In the genomic region with DNA sequence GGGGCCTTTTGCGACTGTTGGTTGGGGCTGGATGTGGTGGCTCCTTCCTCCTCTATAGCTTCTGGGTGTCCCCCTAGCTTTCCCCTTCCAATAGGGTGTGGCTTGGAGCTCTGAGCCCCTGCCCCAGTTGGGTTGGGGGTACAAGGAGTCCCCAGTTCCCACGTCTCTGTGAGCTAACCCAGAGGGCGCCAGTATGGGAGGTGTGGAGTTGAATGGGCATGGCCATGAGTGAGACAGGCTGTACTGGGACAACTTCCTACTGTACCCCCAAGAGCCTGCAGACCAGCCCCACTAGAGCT, we compare ENCODE assay signal across 1 cellular context.
TF ChIP-seq lines count a peak whose summit lies in the region.

No MANE protein-coding gene starts in this region.

TF ChIP-seq in HepG2, 621 proteins besides CTCF, POLR2A, EP300 and RAD21 (continues in another document):
- TF ChIP-seq ZNF263 (CRISPR knock-in tag; IDR thresholded peaks at IDR 0.05) (no peak), ISX (CRISPR knock-in tag; conservative IDR thresholded peaks at IDR 0.05) (no peak), PAX8 (CRISPR knock-in tag; IDR thresholded peaks at IDR 0.05; ENCODE audit: borderline replicate concordance) (0 out of 2 replicates have a peak, but pooled peaks have one; percentile 23), RBM22 (optimal IDR thresholded peaks at IDR 0.05; ENCODE audit: low read length) (peak; percentile 84), ZNF3 (CRISPR knock-in tag; IDR thresholded peaks at IDR 0.05) (no peak), ZNF180 (CRISPR knock-in tag; IDR thresholded peaks at IDR 0.05; ENCODE audit: borderline replicate concordance, low read depth) (no peak), RCOR2 (CRISPR knock-in tag; IDR thresholded peaks at IDR 0.05) (no peak), ZNF850 (CRISPR knock-in tag; conservative IDR thresholded peaks at IDR 0.05) (no peak), SIX1 (CRISPR knock-in tag; IDR thresholded peaks at IDR 0.05; ENCODE audit: borderline replicate concordance) (0 out of 2 replicates have a peak, but pooled peaks have one; percentile 0), ZNF607 (CRISPR knock-in tag; IDR thresholded peaks at IDR 0.05; ENCODE audit: borderline replicate concordance) (no peak), ONECUT2 (CRISPR knock-in tag; IDR thresholded peaks at IDR 0.05) (no peak), MEIS2 (CRISPR knock-in tag; IDR thresholded peaks at IDR 0.05) (no peak; the same call in 1 of the 2 replicates), ELF4 (CRISPR knock-in tag; IDR thresholded peaks at IDR 0.05; ENCODE audit: borderline replicate concordance) (0 out of 2 replicates have a peak, but pooled peaks have one; percentile 39), MZF1 (CRISPR knock-in tag; IDR thresholded peaks at IDR 0.05; ENCODE audit: borderline replicate concordance) (no peak), FOXK2 (IDR thresholded peaks at IDR 0.05) (no peak), ELF1 (CRISPR knock-in tag; IDR thresholded peaks at IDR 0.05) (no peak), SOX5 (CRISPR knock-in tag; IDR thresholded peaks at IDR 0.05; ENCODE audit: borderline replicate concordance) (no peak), ZNF556 (CRISPR knock-in tag; IDR thresholded peaks at IDR 0.05; ENCODE audit: borderline replicate concordance) (no peak), ZNF205 (CRISPR knock-in tag; IDR thresholded peaks at IDR 0.05) (no peak), DMAP1 (CRISPR knock-in tag; IDR thresholded peaks at IDR 0.05) (no peak), ZNF432 (CRISPR knock-in tag; IDR thresholded peaks at IDR 0.05; ENCODE audit: borderline replicate concordance) (0 out of 2 replicates have a peak, but pooled peaks have one; percentile 5), HOXA3 (CRISPR knock-in tag; IDR thresholded peaks at IDR 0.05) (no peak), MED13 (CRISPR knock-in tag; IDR thresholded peaks at IDR 0.05) (no peak), HDAC6 (IDR thresholded peaks at IDR 0.05; ENCODE audit: low read depth, low read length) (no peak), HOXA5 (CRISPR knock-in tag; IDR thresholded peaks at IDR 0.05) (0 out of 2 replicates have a peak, but pooled peaks have one; percentile 34), HNF4A (CRISPR knock-in tag; IDR thresholded peaks at IDR 0.05) (no peak), ZNF747 (CRISPR knock-in tag; IDR thresholded peaks at IDR 0.05; ENCODE audit: borderline replicate concordance) (peak; percentile 80; the same call in 1 of the 2 replicates), SKI (IDR thresholded peaks at IDR 0.05; ENCODE audit: partially characterized antibody) (no peak), ZSCAN30 (CRISPR knock-in tag; IDR thresholded peaks at IDR 0.05) (no peak), ZNF761 (CRISPR knock-in tag; conservative IDR thresholded peaks at IDR 0.05) (0 out of 2 replicates have a peak, but pooled peaks have one; percentile 3), ZNF678 (CRISPR knock-in tag; IDR thresholded peaks at IDR 0.05) (peak; percentile 6; the same call in 1 of the 2 replicates)
- TF ChIP-seq, protein P1, sequence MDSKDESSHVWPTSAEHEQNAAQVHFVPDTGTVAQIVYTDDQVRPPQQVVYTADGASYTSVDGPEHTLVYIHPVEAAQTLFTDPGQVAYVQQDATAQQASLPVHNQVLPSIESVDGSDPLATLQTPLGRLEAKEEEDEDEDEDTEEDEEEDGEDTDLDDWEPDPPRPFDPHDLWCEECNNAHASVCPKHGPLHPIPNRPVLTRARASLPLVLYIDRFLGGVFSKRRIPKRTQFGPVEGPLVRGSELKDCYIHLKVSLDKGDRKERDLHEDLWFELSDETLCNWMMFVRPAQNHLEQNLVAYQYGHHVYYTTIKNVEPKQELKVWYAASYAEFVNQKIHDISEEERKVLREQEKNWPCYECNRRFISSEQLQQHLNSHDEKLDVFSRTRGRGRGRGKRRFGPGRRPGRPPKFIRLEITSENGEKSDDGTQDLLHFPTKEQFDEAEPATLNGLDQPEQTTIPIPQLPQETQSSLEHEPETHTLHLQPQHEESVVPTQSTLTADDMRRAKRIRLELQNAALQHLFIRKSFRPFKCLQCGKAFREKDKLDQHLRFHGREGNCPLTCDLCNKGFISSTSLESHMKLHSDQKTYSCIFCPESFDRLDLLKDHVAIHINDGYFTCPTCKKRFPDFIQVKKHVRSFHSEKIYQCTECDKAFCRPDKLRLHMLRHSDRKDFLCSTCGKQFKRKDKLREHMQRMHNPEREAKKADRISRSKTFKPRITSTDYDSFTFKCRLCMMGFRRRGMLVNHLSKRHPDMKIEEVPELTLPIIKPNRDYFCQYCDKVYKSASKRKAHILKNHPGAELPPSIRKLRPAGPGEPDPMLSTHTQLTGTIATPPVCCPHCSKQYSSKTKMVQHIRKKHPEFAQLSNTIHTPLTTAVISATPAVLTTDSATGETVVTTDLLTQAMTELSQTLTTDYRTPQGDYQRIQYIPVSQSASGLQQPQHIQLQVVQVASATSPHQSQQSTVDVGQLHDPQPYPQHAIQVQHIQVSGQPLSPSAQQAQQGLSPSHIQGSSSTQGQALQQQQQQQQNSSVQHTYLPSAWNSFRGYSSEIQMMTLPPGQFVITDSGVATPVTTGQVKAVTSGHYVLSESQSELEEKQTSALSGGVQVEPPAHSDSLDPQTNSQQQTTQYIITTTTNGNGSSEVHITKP (CRISPR knock-in tag; IDR thresholded peaks at IDR 0.05; ENCODE audit: low read depth) = no peak
- TF ChIP-seq, protein P2, sequence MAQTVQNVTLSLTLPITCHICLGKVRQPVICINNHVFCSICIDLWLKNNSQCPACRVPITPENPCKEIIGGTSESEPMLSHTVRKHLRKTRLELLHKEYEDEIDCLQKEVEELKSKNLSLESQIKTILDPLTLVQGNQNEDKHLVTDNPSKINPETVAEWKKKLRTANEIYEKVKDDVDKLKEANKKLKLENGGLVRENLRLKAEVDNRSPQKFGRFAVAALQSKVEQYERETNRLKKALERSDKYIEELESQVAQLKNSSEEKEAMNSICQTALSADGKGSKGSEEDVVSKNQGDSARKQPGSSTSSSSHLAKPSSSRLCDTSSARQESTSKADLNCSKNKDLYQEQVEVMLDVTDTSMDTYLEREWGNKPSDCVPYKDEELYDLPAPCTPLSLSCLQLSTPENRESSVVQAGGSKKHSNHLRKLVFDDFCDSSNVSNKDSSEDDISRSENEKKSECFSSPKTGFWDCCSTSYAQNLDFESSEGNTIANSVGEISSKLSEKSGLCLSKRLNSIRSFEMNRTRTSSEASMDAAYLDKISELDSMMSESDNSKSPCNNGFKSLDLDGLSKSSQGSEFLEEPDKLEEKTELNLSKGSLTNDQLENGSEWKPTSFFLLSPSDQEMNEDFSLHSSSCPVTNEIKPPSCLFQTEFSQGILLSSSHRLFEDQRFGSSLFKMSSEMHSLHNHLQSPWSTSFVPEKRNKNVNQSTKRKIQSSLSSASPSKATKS (CRISPR knock-in tag; IDR thresholded peaks at IDR 0.05) = no peak
- TF ChIP-seq, protein P3, sequence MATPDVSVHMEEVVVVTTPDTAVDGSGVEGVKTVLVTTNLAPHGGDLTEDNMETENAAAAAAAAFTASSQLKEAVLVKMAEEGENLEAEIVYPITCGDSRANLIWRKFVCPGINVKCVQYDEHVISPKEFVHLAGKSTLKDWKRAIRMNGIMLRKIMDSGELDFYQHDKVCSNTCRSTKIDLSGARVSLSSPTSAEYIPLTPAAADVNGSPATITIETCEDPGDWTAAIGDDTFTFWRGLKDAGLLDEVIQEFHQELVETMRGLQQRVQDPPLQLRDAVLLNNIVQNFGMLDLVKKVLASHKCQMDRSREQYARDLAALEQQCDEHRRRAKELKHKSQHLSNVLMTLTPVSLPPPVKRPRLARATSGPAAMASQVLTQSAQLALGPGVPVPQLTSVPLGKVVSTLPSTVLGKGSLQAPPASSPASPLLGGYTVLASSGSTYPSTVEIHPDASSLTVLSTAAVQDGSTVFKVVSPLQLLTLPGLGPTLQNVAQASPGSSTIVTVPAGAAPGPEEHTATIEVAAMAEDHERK (CRISPR knock-in tag; IDR thresholded peaks at IDR 0.05; ENCODE audit: low read depth) = no peak
- TF ChIP-seq, protein P4, sequence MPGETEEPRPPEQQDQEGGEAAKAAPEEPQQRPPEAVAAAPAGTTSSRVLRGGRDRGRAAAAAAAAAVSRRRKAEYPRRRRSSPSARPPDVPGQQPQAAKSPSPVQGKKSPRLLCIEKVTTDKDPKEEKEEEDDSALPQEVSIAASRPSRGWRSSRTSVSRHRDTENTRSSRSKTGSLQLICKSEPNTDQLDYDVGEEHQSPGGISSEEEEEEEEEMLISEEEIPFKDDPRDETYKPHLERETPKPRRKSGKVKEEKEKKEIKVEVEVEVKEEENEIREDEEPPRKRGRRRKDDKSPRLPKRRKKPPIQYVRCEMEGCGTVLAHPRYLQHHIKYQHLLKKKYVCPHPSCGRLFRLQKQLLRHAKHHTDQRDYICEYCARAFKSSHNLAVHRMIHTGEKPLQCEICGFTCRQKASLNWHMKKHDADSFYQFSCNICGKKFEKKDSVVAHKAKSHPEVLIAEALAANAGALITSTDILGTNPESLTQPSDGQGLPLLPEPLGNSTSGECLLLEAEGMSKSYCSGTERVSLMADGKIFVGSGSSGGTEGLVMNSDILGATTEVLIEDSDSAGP (CRISPR knock-in tag; IDR thresholded peaks at IDR 0.05; ENCODE audit: borderline replicate concordance) = no peak
- TF ChIP-seq, protein P5, sequence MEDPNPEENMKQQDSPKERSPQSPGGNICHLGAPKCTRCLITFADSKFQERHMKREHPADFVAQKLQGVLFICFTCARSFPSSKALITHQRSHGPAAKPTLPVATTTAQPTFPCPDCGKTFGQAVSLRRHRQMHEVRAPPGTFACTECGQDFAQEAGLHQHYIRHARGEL (CRISPR knock-in tag; IDR thresholded peaks at IDR 0.05) = no peak
- TF ChIP-seq, protein P6, sequence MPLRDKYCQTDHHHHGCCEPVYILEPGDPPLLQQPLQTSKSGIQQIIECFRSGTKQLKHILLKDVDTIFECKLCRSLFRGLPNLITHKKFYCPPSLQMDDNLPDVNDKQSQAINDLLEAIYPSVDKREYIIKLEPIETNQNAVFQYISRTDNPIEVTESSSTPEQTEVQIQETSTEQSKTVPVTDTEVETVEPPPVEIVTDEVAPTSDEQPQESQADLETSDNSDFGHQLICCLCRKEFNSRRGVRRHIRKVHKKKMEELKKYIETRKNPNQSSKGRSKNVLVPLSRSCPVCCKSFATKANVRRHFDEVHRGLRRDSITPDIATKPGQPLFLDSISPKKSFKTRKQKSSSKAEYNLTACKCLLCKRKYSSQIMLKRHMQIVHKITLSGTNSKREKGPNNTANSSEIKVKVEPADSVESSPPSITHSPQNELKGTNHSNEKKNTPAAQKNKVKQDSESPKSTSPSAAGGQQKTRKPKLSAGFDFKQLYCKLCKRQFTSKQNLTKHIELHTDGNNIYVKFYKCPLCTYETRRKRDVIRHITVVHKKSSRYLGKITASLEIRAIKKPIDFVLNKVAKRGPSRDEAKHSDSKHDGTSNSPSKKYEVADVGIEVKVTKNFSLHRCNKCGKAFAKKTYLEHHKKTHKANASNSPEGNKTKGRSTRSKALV (CRISPR knock-in tag; IDR thresholded peaks at IDR 0.05) = no peak
- TF ChIP-seq, protein P7, sequence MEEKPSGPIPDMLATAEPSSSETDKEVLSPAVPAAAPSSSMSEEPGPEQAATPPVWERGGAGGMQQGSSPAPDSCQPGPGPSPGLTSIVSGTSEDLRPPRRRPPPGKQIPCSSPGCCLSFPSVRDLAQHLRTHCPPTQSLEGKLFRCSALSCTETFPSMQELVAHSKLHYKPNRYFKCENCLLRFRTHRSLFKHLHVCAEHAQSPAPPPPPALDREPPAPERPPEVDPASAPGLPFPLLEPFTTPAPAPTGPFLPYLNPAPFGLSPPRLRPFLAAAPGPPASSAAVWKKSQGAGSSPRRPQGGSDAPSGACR (CRISPR knock-in tag; IDR thresholded peaks at IDR 0.05) = no peak
- TF ChIP-seq, protein P8, sequence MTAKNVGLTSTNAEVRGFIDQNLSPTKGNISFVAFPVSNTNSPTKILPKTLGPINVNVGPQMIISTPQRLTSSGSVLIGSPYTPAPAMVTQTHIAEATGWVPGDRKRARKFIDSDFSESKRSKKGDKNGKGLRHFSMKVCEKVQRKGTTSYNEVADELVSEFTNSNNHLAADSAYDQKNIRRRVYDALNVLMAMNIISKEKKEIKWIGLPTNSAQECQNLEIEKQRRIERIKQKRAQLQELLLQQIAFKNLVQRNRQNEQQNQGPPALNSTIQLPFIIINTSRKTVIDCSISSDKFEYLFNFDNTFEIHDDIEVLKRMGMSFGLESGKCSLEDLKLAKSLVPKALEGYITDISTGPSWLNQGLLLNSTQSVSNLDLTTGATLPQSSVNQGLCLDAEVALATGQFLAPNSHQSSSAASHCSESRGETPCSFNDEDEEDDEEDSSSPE (CRISPR knock-in tag; IDR thresholded peaks at IDR 0.05) = no peak
- TF ChIP-seq, protein P9, sequence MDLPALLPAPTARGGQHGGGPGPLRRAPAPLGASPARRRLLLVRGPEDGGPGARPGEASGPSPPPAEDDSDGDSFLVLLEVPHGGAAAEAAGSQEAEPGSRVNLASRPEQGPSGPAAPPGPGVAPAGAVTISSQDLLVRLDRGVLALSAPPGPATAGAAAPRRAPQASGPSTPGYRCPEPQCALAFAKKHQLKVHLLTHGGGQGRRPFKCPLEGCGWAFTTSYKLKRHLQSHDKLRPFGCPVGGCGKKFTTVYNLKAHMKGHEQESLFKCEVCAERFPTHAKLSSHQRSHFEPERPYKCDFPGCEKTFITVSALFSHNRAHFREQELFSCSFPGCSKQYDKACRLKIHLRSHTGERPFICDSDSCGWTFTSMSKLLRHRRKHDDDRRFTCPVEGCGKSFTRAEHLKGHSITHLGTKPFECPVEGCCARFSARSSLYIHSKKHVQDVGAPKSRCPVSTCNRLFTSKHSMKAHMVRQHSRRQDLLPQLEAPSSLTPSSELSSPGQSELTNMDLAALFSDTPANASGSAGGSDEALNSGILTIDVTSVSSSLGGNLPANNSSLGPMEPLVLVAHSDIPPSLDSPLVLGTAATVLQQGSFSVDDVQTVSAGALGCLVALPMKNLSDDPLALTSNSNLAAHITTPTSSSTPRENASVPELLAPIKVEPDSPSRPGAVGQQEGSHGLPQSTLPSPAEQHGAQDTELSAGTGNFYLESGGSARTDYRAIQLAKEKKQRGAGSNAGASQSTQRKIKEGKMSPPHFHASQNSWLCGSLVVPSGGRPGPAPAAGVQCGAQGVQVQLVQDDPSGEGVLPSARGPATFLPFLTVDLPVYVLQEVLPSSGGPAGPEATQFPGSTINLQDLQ (CRISPR knock-in tag; IDR thresholded peaks at IDR 0.05) = no peak
- TF ChIP-seq, protein P10, sequence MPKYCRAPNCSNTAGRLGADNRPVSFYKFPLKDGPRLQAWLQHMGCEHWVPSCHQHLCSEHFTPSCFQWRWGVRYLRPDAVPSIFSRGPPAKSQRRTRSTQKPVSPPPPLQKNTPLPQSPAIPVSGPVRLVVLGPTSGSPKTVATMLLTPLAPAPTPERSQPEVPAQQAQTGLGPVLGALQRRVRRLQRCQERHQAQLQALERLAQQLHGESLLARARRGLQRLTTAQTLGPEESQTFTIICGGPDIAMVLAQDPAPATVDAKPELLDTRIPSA (CRISPR knock-in tag; IDR thresholded peaks at IDR 0.05; ENCODE audit: borderline replicate concordance) = no peak
